1 cellular context compared by ENCODE assay signal in genomic region chr1:39539252-39539790, GRCh38.
TF ChIP-seq lines count a peak whose summit lies in the region.

No MANE protein-coding gene starts in this region.

TF ChIP-seq in GM12878, 131 proteins besides CTCF, POLR2A, EP300 and RAD21 (continued from another document):
- no peak for TF ChIP-seq PKNOX1 (IDR thresholded peaks at IDR 0.05)
